ENCODE assay signal across 8 cellular contexts in the genomic region with DNA sequence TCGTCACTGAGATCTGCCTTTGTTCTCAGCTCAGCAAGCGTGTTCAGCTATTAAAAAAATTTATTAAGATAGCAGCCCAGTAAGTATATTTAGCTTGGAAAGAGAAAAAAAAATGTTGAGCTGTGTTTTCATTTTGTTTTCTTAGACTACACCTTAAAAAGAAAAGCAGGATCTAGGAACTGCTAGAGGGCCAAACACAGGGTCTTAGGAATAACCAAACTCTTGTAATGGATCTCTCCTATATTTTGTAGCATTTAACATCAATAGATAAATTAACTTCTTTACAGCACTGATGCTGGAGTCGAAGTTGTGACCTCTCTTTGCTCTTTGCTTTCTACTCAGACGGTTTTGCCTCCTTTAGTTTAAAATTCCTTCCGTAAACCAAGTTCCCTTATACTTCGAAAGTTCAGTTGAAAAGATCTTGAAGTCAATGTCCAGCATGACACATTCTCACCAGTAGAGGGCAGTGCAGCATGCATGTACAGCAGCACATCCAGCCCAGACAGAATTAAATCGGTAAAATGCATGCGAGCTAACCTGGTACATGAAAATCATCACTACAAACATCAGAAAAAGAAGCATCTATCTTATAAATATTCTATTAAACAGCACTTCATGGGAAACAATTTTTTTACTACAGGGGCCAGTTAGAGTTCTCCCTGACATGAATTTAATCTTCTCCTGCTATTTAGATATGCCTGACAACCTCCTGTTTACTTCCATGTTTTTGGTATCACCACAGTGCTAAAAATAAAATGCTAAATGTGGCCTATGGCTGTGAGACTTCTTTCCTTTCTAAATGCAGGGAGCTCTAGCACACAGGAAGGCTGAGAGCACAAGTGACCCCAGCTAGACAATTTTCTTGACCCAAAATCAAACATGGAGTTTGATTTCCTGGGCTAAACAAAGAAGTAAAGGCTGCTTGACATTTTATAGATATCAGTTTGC. TPM values are rescaled to one million over a fixed set of nuclear protein-coding genes. Genes with fewer than 3 reads are reported as not detected.
DNase-seq lines count a peak whose midpoint lies in the region; ATAC-seq, FAIRE-seq and TF ChIP-seq lines count a peak whose summit lies in the region.

No MANE protein-coding gene starts in this region.

- peak overlapping the region; percentile 85 for H3K14ac ChIP-seq in IMR-90 (replicated peaks; ENCODE audit: low read depth, low read length)

- BruUV-seq in IMR-90 (replicated peaks; lab: Mats Ljungman, UMichigan) (no TSS peak), OCI-LY7 (replicated peaks; lab: Mats Ljungman, UMichigan) (no TSS peak)

- H3K9ac ChIP-seq in IMR-90 (ENCODE audit: low read depth, low read length): peak overlapping the region; percentile 75

- H3K36me3 ChIP-seq in IMR-90 (ENCODE audit: control insufficient read depth, insufficient read depth, low read length): no peaks in the 10 kb centered on the region; the same call in 1 of the 2 replicates
- no peaks in the 10 kb centered on the region for H3K36me3 ChIP-seq in OCI-LY7 (ENCODE audit: insufficient read depth, low read length)
- peaks cover 0 to 7% (median 0%) of the 10 kb centered on the region in 3 donors for H3K36me3 ChIP-seq in esophagus squamous epithelium
- no peaks in the 10 kb centered on the region for H3K36me3 ChIP-seq in naive thymus-derived CD4-positive, alpha-beta T cell (ENCODE audit: control insufficient read depth in 2 of 3, insufficient read depth in 3 of 3, low read length in 3 of 3)

- dilution Hi-C loops in IMR-90 (cut with HindIII; ENCODE audit: low sequenced_read_pairs, unreplicated experiment): no loop called here

- H3K79me1 ChIP-seq in IMR-90 (ENCODE audit: low read depth in 1 of 2, low read length in 2 of 2): no peaks in the 10 kb centered on the region; a peak in 1 of 4 replicates

- peaks cover 6 to 15% (median 9%) of the 10 kb centered on the region in 5 donors for H3K27me3 Mint-ChIP-seq in naive thymus-derived CD4-positive, alpha-beta T cell

- FAIRE-seq in GM12892 (lab: Jason Lieb, UNC): peak; percentile 97

- peak overlapping the region; percentile 77; the same call in 1 of the 2 replicates for H2AK5ac ChIP-seq in IMR-90 (ENCODE audit: low read depth, low read length)

- H3K4me3 ChIP-seq in IMR-90 (ENCODE audit: insufficient read depth, low read depth, low read length) (no peak overlapping the region), OCI-LY7 (ENCODE audit: low read depth, low read length, poor library complexity, severe bottlenecking) (no peak overlapping the region), esophagus squamous epithelium (no peak overlapping the region)
- no peak overlapping the region for H3K4me3 ChIP-seq in naive thymus-derived CD4-positive, alpha-beta T cell (ENCODE audit: low read length)

- no peak overlapping the region for H3K27ac Mint-ChIP-seq in naive thymus-derived CD4-positive, alpha-beta T cell

- in situ Hi-C loops in IMR-90 (cut with MboI; ENCODE audit: low sequenced_read_pairs): loop anchor here (5.0 to 25.0 kb wide), 2 partner anchors 185 to 335 kb away; a partner anchor contains a TSS

- H3K18ac ChIP-seq in IMR-90 (ENCODE audit: low read depth, low read length): peak overlapping the region; percentile 100

- H3K4me2 ChIP-seq in IMR-90 (ENCODE audit: low read depth, low read length) (no peak overlapping the region), OCI-LY7 (ENCODE audit: low read length) (peak overlapping the region; percentile 1; the same call in 1 of the 2 replicates)

- TF ChIP-seq POLR2A in GM12892 (IDR thresholded peaks at IDR 0.05; ENCODE audit: low read depth, low read length) (no peak), IMR-90 (IDR thresholded peaks at IDR 0.05; ENCODE audit: low read depth, low read length) (peak; percentile 51; the same call in 1 of the 2 replicates), esophagus squamous epithelium (IDR thresholded peaks at IDR 0.05) (no peak)

- peak; percentile 29 for DNase-seq in GM12892 (ENCODE audit: insufficient read length)
- DNase-seq in IMR-90: peak; percentile 93
- DNase-seq in OCI-LY7 (ENCODE audit: low spot score): peak; percentile 85
- DNase-seq in activated T-cell treated with anti-CD3 and anti-CD28 coated beads for 4 hours: peak; percentile 65
- DNase-seq in esophagus squamous epithelium (lab: John Stamatoyannopoulos, UW): peak; percentile 13
- peak; percentile 20 to 75 (median 63) for DNase-seq in naive thymus-derived CD4-positive, alpha-beta T cell
- peak; percentile 56 for DNase-seq in stimulated activated CD8-positive, alpha-beta memory T cell treated with anti-CD3 and anti-CD28 coated beads, Interleukin-7, amount 100 ng/mL, for 24 hours (ENCODE audit: low read depth)

- H2BK5ac ChIP-seq in IMR-90 (ENCODE audit: low read depth, low read length, poor library complexity, severe bottlenecking): peak overlapping the region; percentile 54

- peaks cover 2% of the 10 kb centered on the region for H3K9me1 ChIP-seq in IMR-90 (ENCODE audit: insufficient read depth, low read length)

- H3K36me3 Mint-ChIP-seq in naive thymus-derived CD4-positive, alpha-beta T cell: peaks cover 0 to 5% (median 0%) of the 10 kb centered on the region in 5 donors

- TF ChIP-seq RAD21 in IMR-90 (IDR thresholded peaks at IDR 0.05; ENCODE audit: low read length): peak; percentile 98

- H4K20me1 ChIP-seq in IMR-90 (ENCODE audit: insufficient read depth, low read length): no peaks in the 10 kb centered on the region
- H4K20me1 ChIP-seq in OCI-LY7 (ENCODE audit: insufficient read depth, low read length): no peaks in the 10 kb centered on the region

- POLR2A ChIA-PET in IMR-90 (lab: Charles Lee; ENCODE audit: unreplicated experiment): no interaction called here
- POLR2A ChIA-PET in OCI-LY7 (lab: Charles Lee): interaction anchor here (0.5 to 2.2 kb wide), 12 partner anchors 21 to 1711 kb away, joined by 3 to 10 read pairs (median 4); no protein-coding TSS in a partner anchor
- POLR2A ChIA-PET in naive thymus-derived CD4-positive, alpha-beta T cell (lab: Charles Lee): no interaction called here

- H3K4me1 ChIP-seq in IMR-90 (ENCODE audit: control insufficient read depth, insufficient read depth, low read length) (peaks cover 9% of the 10 kb centered on the region), OCI-LY7 (ENCODE audit: insufficient read depth, low read length, poor library complexity, severe bottlenecking) (no peaks in the 10 kb centered on the region), esophagus squamous epithelium (peaks cover 0 to 11% (median 7%) of the 10 kb centered on the region in 3 donors)
- no peaks in the 10 kb centered on the region for H3K4me1 ChIP-seq in naive thymus-derived CD4-positive, alpha-beta T cell (ENCODE audit: control insufficient read depth in 2 of 2, insufficient read depth in 2 of 2, low read length in 2 of 2)

- H3K27ac ChIP-seq in IMR-90 (ENCODE audit: insufficient read depth, low read length) (peak overlapping the region; percentile 99; the same call in 1 of the 2 replicates), OCI-LY7 (ENCODE audit: low read depth, low read length, poor library complexity, severe bottlenecking) (no peak overlapping the region), esophagus squamous epithelium (peak overlapping the region in 3 of 4 donors; percentile 12 to 49 (median 26))
- H3K27ac ChIP-seq in naive thymus-derived CD4-positive, alpha-beta T cell (ENCODE audit: low read depth, low read length): no peak overlapping the region

- H4K8ac ChIP-seq in IMR-90 (ENCODE audit: low read depth in 2 of 2, low read length in 2 of 2): peak overlapping the region; percentile 15 to 93; a peak in 3 of 4 replicates

- peak overlapping the region; percentile 74; the same call in 1 of the 2 replicates for H3K23ac ChIP-seq in IMR-90 (ENCODE audit: low read depth, low read length)

- intact Hi-C loops in IMR-90 (cut with micrococcal nuclease) (loop anchor here (1.0 to 5.0 kb wide), 6 partner anchors 48 to 1315 kb away; a partner anchor contains a TSS), OCI-LY7 (cut with micrococcal nuclease; ENCODE audit: unreplicated experiment) (loop anchor here (1.0 to 5.0 kb wide), 4 partner anchors 183 to 1315 kb away; a partner anchor contains a TSS), esophagus squamous epithelium (cut with DNase I) (loop anchor here (5.0 kb wide), 1 partner anchor 180 kb away; no protein-coding TSS in a partner anchor)
- intact Hi-C loops in naive thymus-derived CD4-positive, alpha-beta T cell (cut with micrococcal nuclease): loop anchor here (1.0 to 10.0 kb wide), 10 partner anchors 55 to 1315 kb away; no protein-coding TSS in a partner anchor

- H2AK9ac ChIP-seq in IMR-90 (replicated peaks; ENCODE audit: low read depth, low read length, poor library complexity): no peak overlapping the region

- peak overlapping the region; percentile 94 for H2BK120ac ChIP-seq in IMR-90 (ENCODE audit: low read depth, low read length)

- peak; percentile 77 for ATAC-seq in IMR-90 (ENCODE audit: low read depth)
- ATAC-seq in naive thymus-derived CD4-positive, alpha-beta T cell: peak; percentile 91
- ATAC-seq in HG03439 (IDR thresholded peaks at IDR 0.05; ENCODE audit: unreplicated experiment): no peak

- peak overlapping the region; percentile 22; the same call in 1 of the 2 replicates for H3K56ac ChIP-seq in IMR-90 (ENCODE audit: extremely low read depth, insufficient read depth, low read length)

- H4K91ac ChIP-seq in IMR-90 (ENCODE audit: insufficient read depth, low read depth, low read length): peak overlapping the region; percentile 85

- no peaks in the 10 kb centered on the region for H3K9me3 ChIP-seq in IMR-90 (ENCODE audit: control insufficient read depth, insufficient read depth, low read length)
- no peaks in the 10 kb centered on the region for H3K9me3 ChIP-seq in OCI-LY7 (ENCODE audit: low read length)
- H3K9me3 ChIP-seq in esophagus squamous epithelium: no peaks in the 10 kb centered on the region
- H3K9me3 ChIP-seq in naive thymus-derived CD4-positive, alpha-beta T cell (ENCODE audit: control insufficient read depth in 2 of 3, low read length in 3 of 3): no peaks in the 10 kb centered on the region

- peak overlapping the region; percentile 86; the same call in 1 of the 3 replicates for H2BK15ac ChIP-seq in IMR-90 (ENCODE audit: low read depth, low read length)

- no peaks in the 10 kb centered on the region for H3K79me2 ChIP-seq in OCI-LY7 (ENCODE audit: insufficient read depth, low read depth, low read length)

- 33% methylated on average over 3 of the region's 8 CpGs; no CpG with 5 or more reads in 1 of the 2 experiments for WGBS in IMR-90 (ENCODE audit: extremely low coverage in 2 of 2, insufficient read length in 1 of 2), 2 experiments
- WGBS in esophagus squamous epithelium, 2 donors: 16 to 26% methylated on average over 8 of the region's 8 CpGs

- CTCF ChIA-PET in IMR-90 (lab: Yijun Ruan, JAX): interaction anchor here (0.5 to 3.8 kb wide), 25 partner anchors 8 to 379 kb away, joined by 3 to 51 read pairs (median 3); no protein-coding TSS in a partner anchor
- CTCF ChIA-PET in OCI-LY7 (lab: Charles Lee; ENCODE audit: unreplicated experiment): interaction anchor here (0.6 to 1.3 kb wide), 3 partner anchors 131 to 260 kb away, joined by 3 to 5 read pairs (median 3); no protein-coding TSS in a partner anchor
- CTCF ChIA-PET in naive thymus-derived CD4-positive, alpha-beta T cell (lab: Charles Lee): interaction anchor here (0.5 to 3.6 kb wide), 13 partner anchors 8 to 1313 kb away, joined by 3 to 17 read pairs (median 4); no protein-coding TSS in a partner anchor

- H2BK20ac ChIP-seq in IMR-90 (ENCODE audit: low read depth, low read length): peak overlapping the region; percentile 80

- peak overlapping the region; percentile 91; the same call in 1 of the 2 replicates for H3K4ac ChIP-seq in IMR-90 (ENCODE audit: low read depth, low read length)

- peak overlapping the region; percentile 100 for H4K5ac ChIP-seq in IMR-90 (ENCODE audit: low read depth, low read length)

- no peaks in the 10 kb centered on the region for H3K9me3 Mint-ChIP-seq in naive thymus-derived CD4-positive, alpha-beta T cell

- no peaks in the 10 kb centered on the region for H3K9me2 ChIP-seq in OCI-LY7 (ENCODE audit: insufficient read depth, low read length)

- no peak overlapping the region for H2AFZ ChIP-seq in IMR-90 (replicated peaks; ENCODE audit: low read length, poor library complexity)
- H2AFZ ChIP-seq in OCI-LY7 (ENCODE audit: low read length): peak overlapping the region; percentile 30; the same call in 1 of the 2 replicates

- peaks cover 0 to 7% (median 3%) of the 10 kb centered on the region in 7 donors for H3K4me1 Mint-ChIP-seq in naive thymus-derived CD4-positive, alpha-beta T cell

- no peaks in the 10 kb centered on the region for H3K27me3 ChIP-seq in IMR-90 (ENCODE audit: control insufficient read depth, insufficient read depth, low read length)
- no peaks in the 10 kb centered on the region for H3K27me3 ChIP-seq in esophagus squamous epithelium
- no peaks in the 10 kb centered on the region for H3K27me3 ChIP-seq in naive thymus-derived CD4-positive, alpha-beta T cell (ENCODE audit: control insufficient read depth in 2 of 2, insufficient read depth in 2 of 2, low read length in 2 of 2)

- H3K4me3 Mint-ChIP-seq in naive thymus-derived CD4-positive, alpha-beta T cell: no peak overlapping the region

- TF ChIP-seq CTCF in IMR-90 (conservative IDR thresholded peaks at IDR 0.05; ENCODE audit: low read depth, low read length): peak; percentile 96
- TF ChIP-seq CTCF in OCI-LY7 (conservative IDR thresholded peaks at IDR 0.05; ENCODE audit: low read length): peak; percentile 99
- peak; percentile 73 to 96 (median 94) for TF ChIP-seq CTCF in esophagus squamous epithelium (IDR thresholded peaks at IDR 0.05)

RNA-seq across cellular contexts. Expression of a gene that starts 48.2 kb away (rescaled TPM):
- polyA plus RNA-seq in GM12892 (2012; ENCODE audit: missing spikeins): 11.1 TPM
- total RNA-seq in IMR-90 (2012; rRNA removed): 84.4 and 93.0 TPM in 2 replicates
- polyA plus RNA-seq in IMR-90 (2012; rRNA removed): 22.9 and 27.5 TPM in 2 replicates
- 6.0 and 6.1 TPM in 2 replicates for polyA plus RNA-seq in IMR-90 (2012; cell fraction: cytosol; rRNA removed)
- 2.9 and 14.5 TPM in 2 replicates for polyA plus RNA-seq in IMR-90 (2012; cell fraction: nucleus; rRNA removed; ENCODE audit: low replicate concordance)
- total RNA-seq in OCI-LY7 (2014; rRNA removed; shearing (Covaris generic)): 8.2 and 9.1 TPM in 2 replicates
- 17.3 and 17.9 TPM in 2 replicates for total RNA-seq in OCI-LY7 (2022)
- total RNA-seq in esophagus squamous epithelium: 10 to 100 TPM in 3 of 4 donors, 1 to 10 TPM in 1; 7.2 to 55.3 (median 26.3) TPM
- 10 to 100 TPM in 2 of 5 experiments, 1 to 10 TPM in 1, under 1 TPM in 2; 0.30 to 17.0 (median 2.6) TPM for total RNA-seq in naive thymus-derived CD4-positive, alpha-beta T cell
- under 1 TPM in 1 of 2 donors, not detected in 1; 0.18 TPM for polyA plus RNA-seq in naive thymus-derived CD4-positive, alpha-beta T cell

Comparison
In these comparisons a context has a peak if more than half of its experiments do, and no peak if none do; other contexts are left out.
1. DNase-seq: peak in every context shown above with its lines; median percentile 93 in IMR-90; 85 in OCI-LY7; 65 in activated T-cell treated with anti-CD3 and anti-CD28 coated beads for 4 hours; 63 in naive thymus-derived CD4-positive, alpha-beta T cell; 56 in stimulated activated CD8-positive, alpha-beta memory T cell treated with anti-CD3 and anti-CD28 coated beads, Interleukin-7, amount 100 ng/mL, for 24 hours; 29 in GM12892; 13 in esophagus squamous epithelium.
2. H3K27ac ChIP-seq: peak in IMR-90 (single experiment) and esophagus squamous epithelium (3 of 4); none in OCI-LY7 (single experiment) and naive thymus-derived CD4-positive, alpha-beta T cell (single experiment).
3. Peak in every context shown above with its lines, with median percentiles within 50 percentile points of each other: CTCF ChIP-seq.